In the genomic region with DNA sequence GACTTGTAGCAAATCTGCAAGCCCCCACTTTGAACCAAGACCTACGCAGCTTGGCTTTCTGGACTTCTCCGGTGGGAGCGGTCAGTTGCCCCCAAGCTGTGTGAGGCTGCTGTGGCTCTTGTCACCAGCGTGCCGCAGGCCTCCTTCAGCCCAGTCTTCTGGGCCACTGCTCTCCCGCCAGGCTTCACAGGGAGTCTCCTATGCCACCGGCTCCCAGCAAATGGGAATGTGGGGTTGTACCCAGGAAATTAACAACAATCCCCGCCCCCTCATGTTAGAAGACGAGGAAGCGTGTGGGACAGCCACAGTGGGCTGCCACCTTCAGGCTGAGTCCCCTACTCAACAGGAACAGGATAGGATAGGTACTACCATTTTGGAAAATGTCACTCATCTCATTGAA, we compare ENCODE assay signal across 23 cellular contexts. TPM values are rescaled to one million over a fixed set of nuclear protein-coding genes. Genes with fewer than 3 reads are reported as not detected.
DNase-seq lines count a peak whose midpoint lies in the region; ATAC-seq and TF ChIP-seq lines count a peak whose summit lies in the region.
"Had no signal": no experiment of that assay in that cellular context is flagged by ENCODE, and none has a peak within 500 bp of the region (broad histone marks: within the 10 kb centered on the region; RNA-seq: fewer than 3 reads in every experiment).

No MANE protein-coding gene starts in this region.

- POLR2A ChIA-PET in SK-N-SH (lab: Yijun Ruan, JAX): no interaction called here

- peak; percentile 26 for DNase-seq in SK-N-SH
- DNase-seq in memory B cell (ENCODE audit: low spot score in 2 of 2): no peak
- DNase-seq in sigmoid colon: peak; percentile 58
- DNase-seq in SHP77 treated with DMSO at 0.1 percent for 48 hours (lab: John Stamatoyannopoulos, UW): no peak
- DNase-seq in dedifferentiated amniotic fluid mesenchymal stem cell (ENCODE audit: extremely low spot score): no peak
- no peak for DNase-seq in NCI-H1105 treated with DMSO at 0.1 percent for 48 hours (lab: John Stamatoyannopoulos, UW)
- DNase-seq: ACHN; C1 segment of cervical spinal cord; GDM1; KBM-7; MM.1S; NCI-H1048; NCI-H146; NCI-H2029; NCI-H2227 treated with DMSO at 0.1 percent for 48 hours; NCI-H524; NCI-H774; NK-92 treated with Interleukin-12 subunit alpha and Interleukin-12 subunit beta, amount 100 ng/mL, for 24 hours; SJCRH30 had no signal

- H3K36me3 Mint-ChIP-seq in IgD-negative memory B cell: no peaks in the 10 kb centered on the region
- H3K36me3 Mint-ChIP-seq in memory B cell: no peaks in the 10 kb centered on the region

- H3K36me3 ChIP-seq in SK-N-SH (replicated peaks in 1 of 2; ENCODE audit: control insufficient read depth in 1 of 2, insufficient read depth in 2 of 2, low read length in 1 of 2) (no peaks in the 10 kb centered on the region), sigmoid colon (no peaks in the 10 kb centered on the region)
- H3K36me3 ChIP-seq: SJCRH30 had no signal

- ATAC-seq in SK-N-SH treated with all-trans-retinoic acid at 6 μM for 48 hours (no peak), memory B cell (ENCODE audit: low read depth) (no peak)
- ATAC-seq: Panc1 had no signal

- H2AFZ ChIP-seq in SK-N-SH (ENCODE audit: low read depth): no peak overlapping the region

- TF ChIP-seq CTCF in SK-N-SH (IDR thresholded peaks at IDR 0.05) (no peak), sigmoid colon (IDR thresholded peaks at IDR 0.05) (no peak)

- H3K9me3 Mint-ChIP-seq in IgD-negative memory B cell (no peaks in the 10 kb centered on the region), memory B cell (no peaks in the 10 kb centered on the region)

- H3K4me3 Mint-ChIP-seq in IgD-negative memory B cell: no peak overlapping the region
- H3K4me3 Mint-ChIP-seq in memory B cell: no peak overlapping the region

- H3K4me1 Mint-ChIP-seq in IgD-negative memory B cell (peaks cover 10 to 15% (median 14%) of the 10 kb centered on the region in 3 donors), memory B cell (peaks cover 12% of the 10 kb centered on the region)

- no peak overlapping the region for H3K9ac ChIP-seq in SK-N-SH

- no peak for TF ChIP-seq RAD21 in SK-N-SH (IDR thresholded peaks at IDR 0.05; ENCODE audit: low read length)

- H3K4me3 ChIP-seq in SK-N-SH (ENCODE audit: low read depth in 2 of 2, low read length in 1 of 2): no peak overlapping the region
- no peak overlapping the region for H3K4me3 ChIP-seq in sigmoid colon
- H3K4me3 ChIP-seq: SJCRH30 had no signal

- intact Hi-C loops in sigmoid colon (cut with DNase I): no loop called here

- peak overlapping the region in 2 of 3 donors; percentile 35 to 39 for H3K27ac Mint-ChIP-seq in IgD-negative memory B cell
- peak overlapping the region; percentile 68 for H3K27ac Mint-ChIP-seq in memory B cell

- no peak overlapping the region for H3K4me2 ChIP-seq in SK-N-SH

- H3K27me3 ChIP-seq in SK-N-SH (ENCODE audit: insufficient read depth) (peaks cover 25% of the 10 kb centered on the region), sigmoid colon (peaks cover 18 to 32% (median 31%) of the 10 kb centered on the region in 3 donors)

- H3K27me3 Mint-ChIP-seq in IgD-negative memory B cell (peaks cover 26% of the 10 kb centered on the region), memory B cell (peaks cover 16% of the 10 kb centered on the region)

- no peak for TF ChIP-seq POLR2A in sigmoid colon (IDR thresholded peaks at IDR 0.05)

- H3K27ac ChIP-seq in SK-N-SH (ENCODE audit: low read depth in 2 of 2, low read length in 1 of 2) (no peak overlapping the region), sigmoid colon (peak overlapping the region in 2 of 4 donors; percentile 44 to 47)
- H3K27ac ChIP-seq: 22Rv1, SJCRH30 had no signal

- 89% methylated on average over 10 of the region's 10 CpGs for WGBS in SK-N-SH (ENCODE audit: low lambda C conversion rate)
- 90 to 93% methylated on average over 10 of the region's 10 CpGs for WGBS in sigmoid colon, 2 donors

- TF ChIP-seq EP300 in SK-N-SH (IDR thresholded peaks at IDR 0.05; ENCODE audit: borderline replicate concordance in 1 of 2, low read depth in 1 of 2, low read length in 1 of 2) (no peak), sigmoid colon (IDR thresholded peaks at IDR 0.05) (no peak)

- peaks cover 0 to 13% of the 10 kb centered on the region in 2 experiments; a peak in 2 of 4 replicates for H3K4me1 ChIP-seq in SK-N-SH (ENCODE audit: control insufficient read depth in 1 of 2, insufficient read depth in 2 of 2, low read depth in 1 of 2, low read length in 1 of 2)
- H3K4me1 ChIP-seq in sigmoid colon: peaks cover 0 to 21% (median 17%) of the 10 kb centered on the region in 4 donors
- H3K4me1 ChIP-seq: SJCRH30 had no signal

- CTCF ChIA-PET in SK-N-SH (lab: Yijun Ruan, JAX): interaction anchor here (1.0 to 2.1 kb wide), 3 partner anchors 34 to 161 kb away, joined by 3 to 8 read pairs (median 6); no protein-coding TSS in a partner anchor

- no peaks in the 10 kb centered on the region for H4K20me1 ChIP-seq in SK-N-SH (ENCODE audit: insufficient read depth)

- no peaks in the 10 kb centered on the region for H3K9me3 ChIP-seq in SK-N-SH
- H3K9me3 ChIP-seq in sigmoid colon: no peaks in the 10 kb centered on the region
- H3K9me3 ChIP-seq: SJCRH30 had no signal

- H3K9me2 ChIP-seq in SK-N-SH: no peaks in the 10 kb centered on the region

- no peaks in the 10 kb centered on the region for H3K79me2 ChIP-seq in SK-N-SH (ENCODE audit: insufficient read depth)

- no peaks in the 10 kb centered on the region for H3F3A ChIP-seq in SK-N-SH (replicated peaks; ENCODE audit: insufficient read depth)

TF ChIP-seq in SK-N-SH, 30 proteins besides CTCF, POLR2A, EP300 and RAD21:
- TF ChIP-seq JUND (IDR thresholded peaks at IDR 0.05) (no peak), NFIC (IDR thresholded peaks at IDR 0.05; ENCODE audit: borderline replicate concordance) (no peak), GATA2 (CRISPR knock-in tag; IDR thresholded peaks at IDR 0.05) (no peak), FOXM1 (IDR thresholded peaks at IDR 0.05; ENCODE audit: low read depth) (no peak), GABPA (IDR thresholded peaks at IDR 0.05; ENCODE audit: low read depth) (no peak), POLR2AphosphoS5 (IDR thresholded peaks at IDR 0.05; ENCODE audit: low read depth, low read length) (no peak), TAF1 (IDR thresholded peaks at IDR 0.05; ENCODE audit: borderline replicate concordance, low read depth, low read length) (no peak), EZH2phosphoT487 (IDR thresholded peaks at IDR 0.05; ENCODE audit: borderline replicate concordance, low read depth) (no peak), FOSL2 (IDR thresholded peaks at IDR 0.05; ENCODE audit: borderline replicate concordance, low read depth) (no peak), RXRA (IDR thresholded peaks at IDR 0.05; ENCODE audit: borderline replicate concordance, low read depth) (no peak)
- TF ChIP-seq, protein P1, sequence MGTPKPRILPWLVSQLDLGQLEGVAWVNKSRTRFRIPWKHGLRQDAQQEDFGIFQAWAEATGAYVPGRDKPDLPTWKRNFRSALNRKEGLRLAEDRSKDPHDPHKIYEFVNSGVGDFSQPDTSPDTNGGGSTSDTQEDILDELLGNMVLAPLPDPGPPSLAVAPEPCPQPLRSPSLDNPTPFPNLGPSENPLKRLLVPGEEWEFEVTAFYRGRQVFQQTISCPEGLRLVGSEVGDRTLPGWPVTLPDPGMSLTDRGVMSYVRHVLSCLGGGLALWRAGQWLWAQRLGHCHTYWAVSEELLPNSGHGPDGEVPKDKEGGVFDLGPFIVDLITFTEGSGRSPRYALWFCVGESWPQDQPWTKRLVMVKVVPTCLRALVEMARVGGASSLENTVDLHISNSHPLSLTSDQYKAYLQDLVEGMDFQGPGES (IDR thresholded peaks at IDR 0.05; ENCODE audit: low read depth, low read length): no peak

TF ChIP-seq in SK-N-SH treated with all-trans-retinoic acid at 6 μM for 48 hours, 23 proteins besides CTCF, POLR2A, EP300 and RAD21 (continues in another document):
- TF ChIP-seq CSRNP3 (CRISPR knock-in tag; IDR thresholded peaks at IDR 0.05): no peak

RNA-seq across cellular contexts. Expression of gene WDR86, which starts 4.2 kb away (rescaled TPM):
- polyA plus RNA-seq in SK-N-SH (2012; rRNA removed) (1.0 and 2.5 TPM in 2 replicates), IgD-negative memory B cell (0.54 TPM), sigmoid colon (1 to 10 TPM in 2 of 3 donors, under 1 TPM in 1; 0.46 to 4.2 (median 2.1) TPM)
- 0.45 and 0.84 TPM in 2 replicates for polyA plus RNA-seq in SK-N-SH (2012; cell fraction: cytosol; rRNA removed)
- 9.5 and 16.8 TPM in 2 replicates for polyA plus RNA-seq in SK-N-SH (2012; cell fraction: nucleus; rRNA removed)
- 10 to 100 TPM; 14.4 to 23.8 (median 16.9) TPM for total RNA-seq in sigmoid colon

RNA-seq across cellular contexts. Expression of gene CRYGN, which starts 34.4 kb away (rescaled TPM):
- polyA plus RNA-seq in SK-N-SH (2012; rRNA removed): not detected in 2 replicates
- polyA plus RNA-seq in SK-N-SH (2012; cell fraction: cytosol; rRNA removed): 0.03 TPM in 1 of 2 replicates, not detected in the other
- polyA plus RNA-seq in SK-N-SH (2012; cell fraction: nucleus; rRNA removed): 0.06 TPM in 1 of 2 replicates, not detected in the other
- not detected for polyA plus RNA-seq in IgD-negative memory B cell
- 1 to 10 TPM in 2 of 4 donors, not detected in 2; 1.4 to 1.8 TPM for total RNA-seq in sigmoid colon
- polyA plus RNA-seq in sigmoid colon: under 1 TPM in 2 of 3 donors, not detected in 1; 0.17 to 0.60 TPM
- total RNA-seq: SJCRH30 had no signal

Comparison
In these comparisons a context has a peak if more than half of its experiments do, and no peak if none do; other contexts are left out.
1. DNase-seq: peak in SK-N-SH (single experiment) and sigmoid colon (single experiment); none in memory B cell (0 of 2), SHP77 treated with DMSO at 0.1 percent for 48 hours (single experiment), dedifferentiated amniotic fluid mesenchymal stem cell (single experiment) and NCI-H1105 treated with DMSO at 0.1 percent for 48 hours (single experiment).